Comparison of ENCODE assay signal across 1 cellular context in genomic region chr18:11969904-11970303, GRCh38.
TF ChIP-seq lines count a peak whose summit lies in the region.

No MANE protein-coding gene starts in this region.

TF ChIP-seq in HEK293, 187 proteins besides CTCF, POLR2A, EP300 and RAD21 (continued from another document):
- 0 out of 2 replicates have a peak, but pooled peaks have one; percentile 33 for TF ChIP-seq ZXDB (tag by site-specific recombination; IDR thresholded peaks at IDR 0.05)
- TF ChIP-seq ZNF433 (tag by site-specific recombination; IDR thresholded peaks at IDR 0.05; ENCODE audit: low read depth) = 0 out of 2 replicates have a peak, but pooled peaks have one; percentile 18
- peak; percentile 79; the same call in 1 of the 2 replicates for TF ChIP-seq ZNF394 (tag by site-specific recombination; IDR thresholded peaks at IDR 0.05; ENCODE audit: borderline replicate concordance)
- 0 out of 2 replicates have a peak, but pooled peaks have one; percentile 5 for TF ChIP-seq ZNF654 (tag by site-specific recombination; IDR thresholded peaks at IDR 0.05; ENCODE audit: low read depth)
- TF ChIP-seq ZBTB11 (tag by site-specific recombination; conservative IDR thresholded peaks at IDR 0.05; ENCODE audit: low read depth) = peak; percentile 56
- TF ChIP-seq ZNF518A (tag by site-specific recombination; conservative IDR thresholded peaks at IDR 0.05; ENCODE audit: low read depth) = peak; percentile 63; the same call in 1 of the 2 replicates
- peak; percentile 30 for TF ChIP-seq ZNF555 (tag by site-specific recombination; conservative IDR thresholded peaks at IDR 0.05)
- peak; percentile 38; the same call in 1 of the 2 replicates for TF ChIP-seq ZNF623 (tag by site-specific recombination; IDR thresholded peaks at IDR 0.05)
